Comparison of ENCODE assay signal across 25 cellular contexts in the genomic region with DNA sequence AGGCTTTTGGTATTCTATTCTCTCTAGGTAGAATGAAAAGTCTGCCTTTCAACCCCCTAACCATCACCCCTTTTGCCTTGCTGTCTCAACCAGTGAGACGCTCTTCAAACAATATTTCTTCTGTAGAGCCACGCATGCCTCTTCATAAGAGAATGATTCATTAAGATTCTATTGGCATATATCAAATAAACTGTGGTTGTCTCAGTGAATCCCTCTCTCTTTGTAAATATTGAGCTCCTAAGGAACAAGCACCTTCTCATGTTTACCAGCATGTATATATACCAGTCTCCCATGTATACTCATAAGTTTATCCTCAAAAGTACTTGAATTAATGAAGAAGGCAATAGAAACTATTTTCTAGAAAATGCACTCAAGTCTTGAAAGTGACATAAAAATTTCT.
"Had no signal": no experiment of that assay in that cellular context is flagged by ENCODE, and none has a peak within 500 bp of the region (broad histone marks: within the 10 kb centered on the region; RNA-seq: fewer than 3 reads in every experiment).

No MANE protein-coding gene starts in this region.

- H2AFZ ChIP-seq: hepatocyte, neural progenitor cell, parathyroid adenoma had no signal

- H3K4me3 ChIP-seq: dorsolateral prefrontal cortex, gastroesophageal sphincter, heart left ventricle, hepatocyte, lung, neural progenitor cell, right lobe of liver, suprapubic skin, transverse colon, upper lobe of right lung, uterus had no signal

- ATAC-seq: esophagus mucosa; foreskin keratinocyte; gastroesophageal sphincter; heart left ventricle; left lobe of liver; naive thymus-derived CD4-positive, alpha-beta T cell; right lobe of liver; stimulated activated naive CD8-positive, alpha-beta T cell treated with anti-CD3 and anti-CD28 coated beads, Interleukin-15, amount 100 ng/mL, for 72 hours; upper lobe of right lung had no signal

- H3K4me1 ChIP-seq: foreskin keratinocyte, gastroesophageal sphincter, heart left ventricle, neural progenitor cell, parathyroid adenoma, right lobe of liver, suprapubic skin, transverse colon, upper lobe of right lung, uterus had no signal

- H3K27ac ChIP-seq: dorsolateral prefrontal cortex, foreskin keratinocyte, gastroesophageal sphincter, heart left ventricle, hepatocyte, neural progenitor cell, parathyroid adenoma, right lobe of liver, suprapubic skin, transverse colon, upper lobe of right lung, uterus had no signal

- H3K9me3 ChIP-seq: gastroesophageal sphincter, heart left ventricle, right lobe of liver, suprapubic skin, transverse colon, upper lobe of right lung, uterus had no signal

- H3K9ac ChIP-seq: neural progenitor cell, parathyroid adenoma had no signal

- H3K27me3 ChIP-seq: dorsolateral prefrontal cortex, foreskin keratinocyte, gastroesophageal sphincter, heart left ventricle, hepatocyte, neural progenitor cell, right lobe of liver, suprapubic skin, transverse colon, upper lobe of right lung, uterus had no signal

- H3K79me2 ChIP-seq: hepatocyte, parathyroid adenoma had no signal

- H3K4me2 ChIP-seq: hepatocyte, neural progenitor cell had no signal

- H3K36me3 ChIP-seq: gastroesophageal sphincter, heart left ventricle, neural progenitor cell, right lobe of liver, suprapubic skin, transverse colon, upper lobe of right lung, uterus had no signal

- DNase-seq: dorsolateral prefrontal cortex; effector CD4-positive, alpha-beta T cell; foreskin keratinocyte; heart left ventricle; kidney; naive thymus-derived CD4-positive, alpha-beta T cell; right lobe of liver; small intestine; stimulated activated CD4-positive, alpha-beta T cell treated with anti-CD3 and anti-CD28 coated beads, Interleukin-12 subunit alpha, Interleukin-12 subunit beta, amount 100 ng/mL, for 4 hours; stimulated activated CD4-positive, alpha-beta T cell treated with anti-CD3 and anti-CD28 coated beads, Interleukin-1b, Interleukin-23, amount 100 ng/mL, for 48 hours; stimulated activated CD4-positive, alpha-beta T cell treated with anti-CD3 and anti-CD28 coated beads, Interleukin-4, amount 100 ng/mL, for 1 hour; stimulated activated CD8-positive, alpha-beta memory T cell treated with anti-CD3 and anti-CD28 coated beads, Interleukin-4, amount 100 ng/mL, for 48 hours; stimulated activated naive CD4-positive, alpha-beta T cell; stimulated activated naive CD8-positive, alpha-beta T cell treated with anti-CD3 and anti-CD28 coated beads, Interleukin-15, amount 100 ng/mL, for 72 hours; transverse colon; upper lobe of right lung; uterus had no signal
